Comparison of ENCODE assay signal across 8 cellular contexts in genomic region chr22:37807410-37808293, GRCh38. TPM values are rescaled to one million over a fixed set of nuclear protein-coding genes. Genes with fewer than 3 reads are reported as not detected.
DNase-seq lines count a peak whose midpoint lies in the region; ATAC-seq and TF ChIP-seq lines count a peak whose summit lies in the region.

GCAT (plus strand) TSS chr22:37807934; CDS start chr22:37807968, 34 bp downstream.

- TF ChIP-seq CTCF in BE2C (IDR thresholded peaks at IDR 0.05; ENCODE audit: low read depth, low read length), result no peak
- TF ChIP-seq CTCF in dorsolateral prefrontal cortex (IDR thresholded peaks at IDR 0.05 in 54 of 56, conservative IDR thresholded peaks at IDR 0.05 in 2 of 56; ENCODE audit: low read depth in 1 of 56, partially characterized antibody in 56 of 56), result peak in 7 of 56 donors; percentile 12 to 31 (median 25)
- no peak for TF ChIP-seq CTCF in right lobe of liver (IDR thresholded peaks at IDR 0.05)

- H3K4me1 ChIP-seq in BE2C (peaks cover 4% of the 10 kb centered on the region; the same call in 1 of the 2 replicates), right lobe of liver (peaks cover 0 to 36% (median 10%) of the 10 kb centered on the region in 4 donors)

- peak; percentile 89 for ATAC-seq in GM19328 (IDR thresholded peaks at IDR 0.05; ENCODE audit: unreplicated experiment)
- peak; percentile 67 for ATAC-seq in HG03520 (IDR thresholded peaks at IDR 0.05; ENCODE audit: unreplicated experiment)
- peak; percentile 75 to 90 (median 81) for ATAC-seq in right lobe of liver

- peaks cover 46% of the 10 kb centered on the region for H3K27me3 Mint-ChIP-seq in activated CD4-positive, alpha-beta memory T cell treated with anti-CD3 and anti-CD28 coated beads for 36 hours

- DNase-seq in BE2C (peak; percentile 98), NCI-H82 treated with DMSO at 0.1 percent for 48 hours (lab: John Stamatoyannopoulos, UW; ENCODE audit: unreplicated experiment) (peak; percentile 81), dorsolateral prefrontal cortex (peak; percentile 89 to 96 (median 94)), right lobe of liver (peak; percentile 97 to 98 (median 98))
- peak; percentile 96 for DNase-seq in activated CD4-positive, alpha-beta memory T cell treated with anti-CD3 and anti-CD28 coated beads for 36 hours
- DNase-seq in stimulated activated CD4-positive, alpha-beta T cell treated with anti-CD3 and anti-CD28 coated beads, Interleukin-4, amount 100 ng/mL, for 1 hour, result peak; percentile 89

- no peaks in the 10 kb centered on the region for H3K9me3 Mint-ChIP-seq in activated CD4-positive, alpha-beta memory T cell treated with anti-CD3 and anti-CD28 coated beads for 36 hours

- H3K36me3 ChIP-seq in BE2C (no peaks in the 10 kb centered on the region), right lobe of liver (no peaks in the 10 kb centered on the region)

- no peaks in the 10 kb centered on the region for H3K36me3 Mint-ChIP-seq in activated CD4-positive, alpha-beta memory T cell treated with anti-CD3 and anti-CD28 coated beads for 36 hours

- H3K4me3 ChIP-seq in BE2C (ENCODE audit: low read depth, low read length) (peak within 1 kb of the TSS; percentile 96), dorsolateral prefrontal cortex (peak within 1 kb of the TSS; percentile 44 to 91 (median 75)), right lobe of liver (peak within 1 kb of the TSS; percentile 40 to 84 (median 63))

- intact Hi-C loops in activated CD4-positive, alpha-beta memory T cell treated with anti-CD3 and anti-CD28 coated beads for 36 hours (cut with micrococcal nuclease), result loop anchor here (2.0 to 5.0 kb wide), 3 partner anchors 37 to 200 kb away; partner anchors contain the start of genes ANKRD54, C22orf23, GGA1 and POLR2F
- intact Hi-C loops in dorsolateral prefrontal cortex (cut with DNase I), result loop anchor here (5.0 to 10.0 kb wide), 3 partner anchors 45 to 143 kb away; partner anchors contain the start of gene NOL12 (in 1 of the 2)
- intact Hi-C loops in right lobe of liver (cut with DNase I), result no loop called here

- no peak within 1 kb of the TSS for H3K27ac Mint-ChIP-seq in activated CD4-positive, alpha-beta memory T cell treated with anti-CD3 and anti-CD28 coated beads for 36 hours

- peak; percentile 66 for TF ChIP-seq POLR2A in right lobe of liver (IDR thresholded peaks at IDR 0.05)

- CTCF ChIA-PET in activated CD4-positive, alpha-beta memory T cell treated with anti-CD3 and anti-CD28 coated beads for 36 hours (lab: Charles Lee), result interaction anchor here (0.7 to 4.0 kb wide), 6 partner anchors 11 to 55 kb away, joined by 3 to 52 read pairs (median 4); partner anchors contain the start of gene ANKRD54

- H3K4me3 Mint-ChIP-seq in activated CD4-positive, alpha-beta memory T cell treated with anti-CD3 and anti-CD28 coated beads for 36 hours, result peak within 1 kb of the TSS; percentile 77

- H3K9me3 ChIP-seq in BE2C (no peaks in the 10 kb centered on the region), right lobe of liver (no peaks in the 10 kb centered on the region)

- 0% methylated on average over 17 of the region's 73 CpGs for WGBS in right lobe of liver (ENCODE audit: insufficient coverage, low coverage, low lambda C conversion rate, missing lambda C conversion rate)

- H3K4me1 Mint-ChIP-seq in activated CD4-positive, alpha-beta memory T cell treated with anti-CD3 and anti-CD28 coated beads for 36 hours (ENCODE audit: low read depth), result peaks cover 33% of the 10 kb centered on the region

- H3K27ac ChIP-seq in dorsolateral prefrontal cortex (peak within 1 kb of the TSS in 37 of 59 donors; percentile 13 to 94 (median 55)), right lobe of liver (peak within 1 kb of the TSS in 2 of 3 donors; percentile 31 to 64)

- POLR2A ChIA-PET in activated CD4-positive, alpha-beta memory T cell treated with anti-CD3 and anti-CD28 coated beads for 36 hours (lab: Charles Lee), result interaction anchor here (0.7 to 1.9 kb wide), 6 partner anchors 10 to 501 kb away, joined by 3 to 7 read pairs (median 3); partner anchors contain the start of genes ANKRD54 and MICALL1

- H3K27me3 ChIP-seq in BE2C (no peaks in the 10 kb centered on the region), dorsolateral prefrontal cortex (no peaks in the 10 kb centered on the region), right lobe of liver (no peaks in the 10 kb centered on the region)

RNA-seq across cellular contexts. Expression of gene GCAT, which starts in this region (rescaled TPM):
- polyA plus RNA-seq in BE2C (2012; ENCODE audit: insufficient read depth, insufficient read length, low read depth), result 24.4 TPM
- 10 to 100 TPM; 21.8 TPM for total RNA-seq in activated CD4-positive, alpha-beta memory T cell treated with anti-CD3 and anti-CD28 coated beads for 36 hours
- total RNA-seq in dorsolateral prefrontal cortex, result 10 to 100 TPM; 19.4 to 39.6 (median 27.9) TPM
- 10 to 100 TPM; 21.9 to 43.0 (median 29.8) TPM for total RNA-seq in right lobe of liver

Comparison
In these comparisons a context has a peak if more than half of its experiments do, and no peak if none do; other contexts are left out.
1. Peak in every context shown above with its lines: DNase-seq, ATAC-seq, H3K4me3 ChIP-seq and H3K27ac ChIP-seq.
2. intact Hi-C loops: an anchor here in activated CD4-positive, alpha-beta memory T cell treated with anti-CD3 and anti-CD28 coated beads for 36 hours (2.0 to 5.0 kb wide) and dorsolateral prefrontal cortex (5.0 to 10.0 kb wide); none called in right lobe of liver.